In genomic region chr5:74673011-74673790, GRCh38 we compare ENCODE assay signal across 9 cellular contexts. TPM values are rescaled to one million over a fixed set of nuclear protein-coding genes. Genes with fewer than 3 reads are reported as not detected.
DNase-seq lines count a peak whose midpoint lies in the region; ATAC-seq and TF ChIP-seq lines count a peak whose summit lies in the region.
"Had no signal": no experiment of that assay in that cellular context is flagged by ENCODE, and none has a peak within 500 bp of the region (broad histone marks: within the 10 kb centered on the region; RNA-seq: fewer than 3 reads in every experiment).

No MANE protein-coding gene starts in this region.

- H3K4me1 Mint-ChIP-seq in T-helper 2 cell treated with Interferon-gamma antibody and Interleukin-4, amounts not matched to agents 5 μg/mL and 100 μg/mL, for 36 hours (ENCODE audit: low read depth), result no peaks in the 10 kb centered on the region

- H3K36me3 Mint-ChIP-seq in T-helper 2 cell treated with Interferon-gamma antibody and Interleukin-4, amounts not matched to agents 5 μg/mL and 100 μg/mL, for 36 hours (ENCODE audit: low read depth), result no peaks in the 10 kb centered on the region
- H3K36me3 Mint-ChIP-seq: CD8-positive, alpha-beta memory T cell had no signal

- H3K27me3 ChIP-seq in right lobe of liver, result no peaks in the 10 kb centered on the region

- no peak overlapping the region for H3K4me3 ChIP-seq in cardiac fibroblast (replicated peaks in 1 of 2; ENCODE audit: low read depth in 2 of 2, low read length in 2 of 2)
- no peak overlapping the region for H3K4me3 ChIP-seq in right lobe of liver

- peak; percentile 84 to 94 (median 86) for ATAC-seq in right lobe of liver

- intact Hi-C loops in right lobe of liver (cut with DNase I), result no loop called here

- peaks cover 18% of the 10 kb centered on the region for H3K27me3 Mint-ChIP-seq in T-helper 2 cell treated with Interferon-gamma antibody and Interleukin-4, amounts not matched to agents 5 μg/mL and 100 μg/mL, for 36 hours (ENCODE audit: low read depth)

- WGBS in right lobe of liver (ENCODE audit: insufficient coverage, low coverage, low lambda C conversion rate, missing lambda C conversion rate), result 38% methylated on average over 5 of the region's 6 CpGs

- H3K4me1 ChIP-seq in right lobe of liver, result peaks cover 0 to 4% (median 0%) of the 10 kb centered on the region in 4 donors

- H3K36me3 ChIP-seq in right lobe of liver, result no peaks in the 10 kb centered on the region

- no peak overlapping the region for H3K4me3 Mint-ChIP-seq in T-helper 2 cell treated with Interferon-gamma antibody and Interleukin-4, amounts not matched to agents 5 μg/mL and 100 μg/mL, for 36 hours
- H3K4me3 Mint-ChIP-seq: CD8-positive, alpha-beta memory T cell had no signal

- no peaks in the 10 kb centered on the region for H3K9me3 Mint-ChIP-seq in T-helper 2 cell treated with Interferon-gamma antibody and Interleukin-4, amounts not matched to agents 5 μg/mL and 100 μg/mL, for 36 hours
- H3K9me3 Mint-ChIP-seq: CD8-positive, alpha-beta memory T cell had no signal

- TF ChIP-seq POLR2A in right lobe of liver (IDR thresholded peaks at IDR 0.05), result no peak

- no peak overlapping the region for H3K27ac Mint-ChIP-seq in T-helper 2 cell treated with Interferon-gamma antibody and Interleukin-4, amounts not matched to agents 5 μg/mL and 100 μg/mL, for 36 hours

- DNase-seq in DMS79 treated with DMSO at 0.1 percent for 48 hours (lab: John Stamatoyannopoulos, UW), result peak; percentile 32
- no peak for DNase-seq in DMS79 (lab: John Stamatoyannopoulos, UW)
- peak; percentile 43 for DNase-seq in NCI-H460 (ENCODE audit: extremely low read depth, low read depth)
- DNase-seq in cardiac fibroblast (ENCODE audit: low read depth in 2 of 2), result peak; percentile 65 to 71
- DNase-seq in right lobe of liver, result no peak
- DNase-seq in T-helper 2 cell treated with Interferon-gamma antibody and Interleukin-4, amounts not matched to agents 5 μg/mL and 100 μg/mL, for 36 hours (ENCODE audit: low spot score), result no peak
- DNase-seq in activated CD4-positive, alpha-beta T cell treated with anti-CD3 and anti-CD28 coated beads, Interleukin-2, amount 50 U/mL, for 48 hours, result no peak
- no peak for DNase-seq in activated CD4-positive, CD25-positive, alpha-beta regulatory T cell (lab: John Stamatoyannopoulos, UW)

- H3K27ac ChIP-seq in right lobe of liver, result no peak overlapping the region

- TF ChIP-seq CTCF in cardiac fibroblast (IDR thresholded peaks at IDR 0.05; ENCODE audit: low read depth, low read length) (peak; percentile 36), right lobe of liver (IDR thresholded peaks at IDR 0.05) (peak; percentile 52 to 60 (median 58))

- no peaks in the 10 kb centered on the region for H3K9me3 ChIP-seq in right lobe of liver

RNA-seq across cellular contexts. Expression of gene HEXB, which starts 11.8 kb away (rescaled TPM):
- 294 and 304 TPM in 2 replicates for total RNA-seq in NCI-H460 (2014; rRNA removed; shearing (Covaris generic))
- polyA plus RNA-seq in NCI-H460 (2014; cell fraction: nucleus; rRNA removed), result 351 and 387 TPM in 2 replicates
- total RNA-seq in right lobe of liver, result 100 to 1,000 TPM in 3 of 6 experiments, 10 to 100 TPM in 3; 67.8 to 174 (median 121) TPM

RNA-seq across cellular contexts. Expression of gene ENC1, which starts 32.7 kb away (rescaled TPM):
- 76.9 and 82.3 TPM in 2 replicates for total RNA-seq in NCI-H460 (2014; rRNA removed; shearing (Covaris generic))
- polyA plus RNA-seq in NCI-H460 (2014; cell fraction: nucleus; rRNA removed), result 33.6 and 38.7 TPM in 2 replicates
- total RNA-seq in right lobe of liver, result 1 to 10 TPM; 4.5 to 6.8 (median 5.5) TPM

Comparison
In these comparisons a context has a peak if more than half of its experiments do, and no peak if none do; other contexts are left out.
1. DNase-seq: peak in DMS79 treated with DMSO at 0.1 percent for 48 hours (single experiment), NCI-H460 (single experiment) and cardiac fibroblast (2 of 2); none in DMS79 (single experiment), right lobe of liver (0 of 3), T-helper 2 cell treated with Interferon-gamma antibody and Interleukin-4, amounts not matched to agents 5 μg/mL and 100 μg/mL, for 36 hours (single experiment), activated CD4-positive, alpha-beta T cell treated with anti-CD3 and anti-CD28 coated beads, Interleukin-2, amount 50 U/mL, for 48 hours (0 of 2) and activated CD4-positive, CD25-positive, alpha-beta regulatory T cell (0 of 4).
2. RNA of gene ENC1, which starts 32.7 kb away (total RNA-seq): 76.9 to 82.3 TPM in NCI-H460; 4.5 to 6.8 TPM in right lobe of liver; every median in the first group is over 10 times any median in the second.